ENCODE assay signal across 14 cellular contexts in genomic region chr2:143553261-143553660, GRCh38.
DNase-seq lines count a peak whose midpoint lies in the region; ATAC-seq and TF ChIP-seq lines count a peak whose summit lies in the region.
"Had no signal": no experiment of that assay in that cellular context is flagged by ENCODE, and none has a peak within 500 bp of the region (broad histone marks: within the 10 kb centered on the region; RNA-seq: fewer than 3 reads in every experiment).

No MANE protein-coding gene starts in this region.

- no peak overlapping the region for H3K9ac ChIP-seq in H9 (ENCODE audit: extremely low read depth, insufficient read length, low read length)
- H3K9ac ChIP-seq: parathyroid adenoma had no signal

- DNase-seq in mesothelial cell of epicardium (ENCODE audit: low spot score in 2 of 2, unreplicated experiment in 2 of 2), result no peak
- DNase-seq in amniotic stem cell (lab: John Stamatoyannopoulos, UW), result no peak
- DNase-seq in H9, result no peak
- no peak for DNase-seq in foreskin melanocyte
- DNase-seq: NCI-H1092, NCI-H446 treated with DMSO at 0.1 percent for 48 hours had no signal

- no peaks in the 10 kb centered on the region for H4K20me1 ChIP-seq in H9 (ENCODE audit: control insufficient read depth, insufficient read depth, insufficient read length)

- no peaks in the 10 kb centered on the region for H3K4me1 ChIP-seq in H9 (ENCODE audit: insufficient read depth, low read length)
- H3K4me1 ChIP-seq: parathyroid adenoma had no signal

- no peak overlapping the region for H2AFZ ChIP-seq in H9 (ENCODE audit: low read length)
- H2AFZ ChIP-seq: parathyroid adenoma had no signal

- peaks cover 10% of the 10 kb centered on the region for H3K9me3 Mint-ChIP-seq in mesothelial cell of epicardium
- peaks cover 0 to 2% of the 10 kb centered on the region in 2 experiments; a peak in 1 of 5 replicates for H3K9me3 Mint-ChIP-seq in H9
- H3K9me3 Mint-ChIP-seq: activated T-helper 1 cell treated with anti-CD3 and anti-CD28 coated beads, Interleukin-12 subunit alpha, Interleukin-12 subunit beta, Interleukin-2, Interleukin-4 antibody, amounts not matched to agents 30 ng/mL and 10 ng/mL and 1 ng/mL, durations not matched to agents 14 hours and 24 hours and 36 hours; central memory CD8-positive, alpha-beta T cell; memory B cell had no signal

- H4K5ac ChIP-seq in H9 (ENCODE audit: insufficient read length, low read depth, low read length), result no peak overlapping the region

- H3K14ac ChIP-seq in H9 (ENCODE audit: insufficient read depth, low read length), result no peak overlapping the region

- no peak overlapping the region for H3K27ac ChIP-seq in H9 (ENCODE audit: insufficient read length, low read depth, low read length)
- H3K27ac ChIP-seq: parathyroid adenoma had no signal

- peaks cover 6% of the 10 kb centered on the region for H3K36me3 Mint-ChIP-seq in mesothelial cell of epicardium
- H3K36me3 Mint-ChIP-seq in H9 (ENCODE audit: insufficient read depth in 1 of 3, low read depth in 3 of 3), result peaks cover 0 to 6% (median 0%) of the 10 kb centered on the region in 3 experiments; a peak in 2 of 7 replicates

- no peak overlapping the region for H3K4ac ChIP-seq in H9 (ENCODE audit: low read depth, low read length)

- H3K23ac ChIP-seq in H9 (ENCODE audit: insufficient read length, low read depth, low read length), result no peak overlapping the region

- no peak overlapping the region for H4K8ac ChIP-seq in H9 (replicated peaks; ENCODE audit: insufficient read length, low read depth, low read length)

- H3K4me1 Mint-ChIP-seq in mesothelial cell of epicardium (peaks cover 37% of the 10 kb centered on the region), H9 (no peaks in the 10 kb centered on the region)
- H3K4me1 Mint-ChIP-seq: memory B cell had no signal

- H3K27ac Mint-ChIP-seq in mesothelial cell of epicardium, result peak overlapping the region; percentile 88
- H3K27ac Mint-ChIP-seq in H9, result no peak overlapping the region
- H3K27ac Mint-ChIP-seq: activated T-helper 1 cell treated with anti-CD3 and anti-CD28 coated beads, Interleukin-12 subunit alpha, Interleukin-12 subunit beta, Interleukin-2, Interleukin-4 antibody, amounts not matched to agents 30 ng/mL and 10 ng/mL and 1 ng/mL, durations not matched to agents 14 hours and 24 hours and 36 hours; memory B cell had no signal

- H3K4me3 Mint-ChIP-seq in mesothelial cell of epicardium (no peak overlapping the region), H9 (no peak overlapping the region)
- H3K4me3 Mint-ChIP-seq: activated T-helper 1 cell treated with anti-CD3 and anti-CD28 coated beads, Interleukin-12 subunit alpha, Interleukin-12 subunit beta, Interleukin-2, Interleukin-4 antibody, amounts not matched to agents 30 ng/mL and 10 ng/mL and 1 ng/mL, durations not matched to agents 14 hours and 24 hours and 36 hours; central memory CD8-positive, alpha-beta T cell; memory B cell had no signal

- H2BK15ac ChIP-seq in H9 (ENCODE audit: low read depth, low read length), result no peak overlapping the region

- H3K9me3 ChIP-seq in H9 (ENCODE audit: control insufficient read depth, low read depth, low read length), result no peaks in the 10 kb centered on the region

- H2BK12ac ChIP-seq in H9 (ENCODE audit: insufficient read length, low read depth, low read length), result no peak overlapping the region

- no peak overlapping the region for H2BK120ac ChIP-seq in H9 (ENCODE audit: low read depth, low read length, poor library complexity, severe bottlenecking)

- TF ChIP-seq CTCF in mesothelial cell of epicardium (IDR thresholded peaks at IDR 0.05; ENCODE audit: unreplicated experiment) (no peak), H9 (conservative IDR thresholded peaks at IDR 0.05) (no peak)

- H3K27me3 ChIP-seq in H9 (ENCODE audit: insufficient read depth, low read length), result no peaks in the 10 kb centered on the region

- no peaks in the 10 kb centered on the region for H3K23me2 ChIP-seq in H9 (ENCODE audit: insufficient read length, low read depth, low read length, poor library complexity, severe bottlenecking)

- no peak overlapping the region for H3K56ac ChIP-seq in H9 (ENCODE audit: insufficient read length, low read depth, low read length)

- H3K4me2 ChIP-seq in H9 (ENCODE audit: insufficient read depth, insufficient read length, low read length), result no peak overlapping the region

- no peaks in the 10 kb centered on the region for H3K79me1 ChIP-seq in H9 (ENCODE audit: insufficient read depth, low read depth, low read length, poor library complexity, severe bottlenecking)

- no peak overlapping the region for H2BK20ac ChIP-seq in H9 (ENCODE audit: low read depth, low read length, poor library complexity, severe bottlenecking)

- no peak overlapping the region for H3K18ac ChIP-seq in H9 (ENCODE audit: insufficient read length, low read depth, low read length)

- H3T11ph ChIP-seq in H9 (ENCODE audit: low read length), result no peak overlapping the region

- H3K27me3 Mint-ChIP-seq in mesothelial cell of epicardium (ENCODE audit: low read depth) (no peaks in the 10 kb centered on the region), H9 (ENCODE audit: low read depth) (no peaks in the 10 kb centered on the region)
- H3K27me3 Mint-ChIP-seq: central memory CD8-positive, alpha-beta T cell; memory B cell had no signal

- H3K79me2 ChIP-seq in H9 (ENCODE audit: insufficient read depth, low read length), result no peaks in the 10 kb centered on the region
- H3K79me2 ChIP-seq: parathyroid adenoma had no signal

- H4K91ac ChIP-seq in H9 (ENCODE audit: insufficient read length, low read depth, low read length), result no peak overlapping the region

- peak; percentile 55 for ATAC-seq in GM18867 (IDR thresholded peaks at IDR 0.05; ENCODE audit: unreplicated experiment)
- peak; percentile 83 for ATAC-seq in GM21423 (IDR thresholded peaks at IDR 0.05; ENCODE audit: unreplicated experiment)
- ATAC-seq in HG03521 (IDR thresholded peaks at IDR 0.05; ENCODE audit: unreplicated experiment), result peak; percentile 73
- ATAC-seq: esophagus mucosa had no signal

- no CpG with 5 or more reads among the region's 3 CpGs for WGBS in H9 (ENCODE audit: extremely low coverage, insufficient read length, low lambda C conversion rate)

- H2BK5ac ChIP-seq in H9 (ENCODE audit: insufficient read length, low read length), result no peak overlapping the region

- H2AK5ac ChIP-seq in H9 (ENCODE audit: insufficient read length, low read length), result no peak overlapping the region
